In the genomic region with DNA sequence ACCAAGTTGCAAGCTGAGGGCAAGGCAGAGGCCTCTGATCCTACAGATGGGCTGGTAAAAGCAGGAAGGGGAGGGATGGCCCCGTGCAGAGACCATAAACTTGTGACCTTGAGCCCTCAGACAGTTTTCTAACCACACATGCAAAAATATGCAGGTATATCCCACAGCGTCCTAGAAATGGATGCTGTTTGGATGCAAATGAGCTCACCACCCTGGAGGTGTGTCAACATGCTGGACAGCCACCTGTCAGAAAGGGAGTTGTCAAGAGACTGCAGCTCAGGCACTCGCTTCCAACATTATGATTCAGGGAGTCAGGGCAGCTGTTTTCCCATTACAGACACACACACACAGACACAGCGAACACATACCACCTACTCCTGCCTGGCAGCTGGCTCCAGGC, we compare ENCODE assay signal across 16 cellular contexts.
"Had no signal": no experiment of that assay in that cellular context is flagged by ENCODE, and none has a peak within 500 bp of the region (broad histone marks: within the 10 kb centered on the region; RNA-seq: fewer than 3 reads in every experiment).

No MANE protein-coding gene starts in this region.

- H3K4me1 ChIP-seq: neural progenitor cell, pancreas, uterus had no signal

- H3K4me3 ChIP-seq: gastrocnemius medialis, heart right ventricle, neural progenitor cell, pancreas, uterus had no signal

- ATAC-seq: activated naive CD8-positive, alpha-beta T cell treated with anti-CD3 and anti-CD28 coated beads, Interleukin-2, amount 50 U/mL, for 24 hours; activated T-helper 17 cell treated with anti-CD3 and anti-CD28 coated beads, Interleukin-2, amount 50 U/mL, for 72 hours; gastrocnemius medialis; heart right ventricle; left lobe of liver; pancreas; stimulated activated memory B cell treated with anti-CD40 and anti-IgM and Interleukin-4, amounts not matched to agents 10 μg/mL and 1 μg/mL and 100 μg/mL, for 72 hours had no signal

- H3K27me3 ChIP-seq: gastrocnemius medialis, heart right ventricle, neural progenitor cell, pancreas, uterus had no signal

- H3K27ac ChIP-seq: gastrocnemius medialis, heart right ventricle, neural progenitor cell, pancreas, uterus had no signal

- H3K36me3 ChIP-seq: gastrocnemius medialis, heart right ventricle, neural progenitor cell, pancreas, uterus had no signal

- DNase-seq: activated CD4-positive, alpha-beta T cell treated with anti-CD3 and anti-CD28 coated beads for 1 hour; activated CD4-positive, alpha-beta T cell treated with anti-CD3 and anti-CD28 coated beads, Interleukin-2, amount 50 U/mL, for 48 hours; activated naive CD4-positive, alpha-beta T cell treated with anti-CD3 and anti-CD28 coated beads for 36 hours; activated naive CD8-positive, alpha-beta T cell treated with anti-CD3 and anti-CD28 coated beads, Interleukin-2, amount 50 U/mL, for 24 hours; aorta; dermis blood vessel endothelial cell; gastrocnemius medialis; heart right ventricle; naive B cell; pancreas; stimulated activated CD4-positive, alpha-beta T cell treated with anti-CD3 and anti-CD28 coated beads, Interleukin-2, amount 100 ng/mL, for 48 hours; uterus had no signal

- H3K9me3 ChIP-seq: gastrocnemius medialis, heart right ventricle, pancreas, uterus had no signal
